ENCODE assay signal across 11 cellular contexts in the genomic region with DNA sequence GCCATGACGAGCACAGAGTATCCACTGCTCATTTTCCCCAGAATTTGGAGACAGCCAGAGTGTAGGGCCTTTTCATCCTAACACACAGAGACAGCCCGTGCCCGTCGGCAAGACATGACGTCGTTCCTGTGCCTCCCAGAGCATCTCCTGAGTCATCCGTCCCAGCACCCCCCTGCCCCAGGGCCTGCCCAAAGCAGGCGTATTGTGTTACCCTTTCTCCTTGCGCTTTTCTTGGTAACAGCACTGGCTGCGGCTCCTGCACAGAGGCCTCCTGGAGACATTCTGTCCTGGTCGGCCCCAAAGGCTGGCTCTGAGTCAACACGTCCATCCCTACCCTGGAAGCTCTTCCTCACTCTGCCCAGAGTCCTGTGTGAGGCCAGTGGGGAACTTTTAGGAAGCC.
A peak's percentile ranks its signal among the peaks of the same experiment; 100 is the strongest.
DNase-seq lines count a peak whose midpoint lies in the region; ATAC-seq, FAIRE-seq and TF ChIP-seq lines count a peak whose summit lies in the region.
"Had no signal": no experiment of that assay in that cellular context is flagged by ENCODE, and none has a peak within 500 bp of the region (broad histone marks: within the 10 kb centered on the region; RNA-seq: fewer than 3 reads in every experiment).

No MANE protein-coding gene starts in this region.

- H3K4me3 ChIP-seq in stomach smooth muscle (ENCODE audit: low read length in 2 of 2) = no peak overlapping the region
- no peak overlapping the region for H3K4me3 ChIP-seq in small intestine (ENCODE audit: low read depth in 1 of 2, low read length in 2 of 2)
- H3K4me3 ChIP-seq in MM.1S (ENCODE audit: low read length) = no peak overlapping the region

- H4K20me1 ChIP-seq in MM.1S (ENCODE audit: insufficient read depth, low read length) = no peaks in the 10 kb centered on the region

- H3K36me3 ChIP-seq in stomach smooth muscle (ENCODE audit: control insufficient read depth in 2 of 2, insufficient read depth in 2 of 2, low read length in 2 of 2) = no peaks in the 10 kb centered on the region
- no peaks in the 10 kb centered on the region for H3K36me3 ChIP-seq in small intestine (ENCODE audit: control insufficient read depth in 2 of 2, insufficient read depth in 2 of 2, low read length in 2 of 2)
- H3K36me3 ChIP-seq in MM.1S (replicated peaks; ENCODE audit: insufficient read depth, low read length) = no peaks in the 10 kb centered on the region

- DNase-seq in HS-5 (ENCODE audit: low read depth) (peak; percentile 15), astrocyte of the hippocampus (ENCODE audit: low read depth, low spot score) (peak; percentile 84), islet precursor cell (peak; percentile 97), small intestine (no peak), DMS 273 (lab: John Stamatoyannopoulos, UW; ENCODE audit: unreplicated experiment) (no peak), MM.1S (no peak)
- DNase-seq: Kasumi-1 had no signal

- no peak for TF ChIP-seq CTCF in MM.1S (IDR thresholded peaks at IDR 0.05; ENCODE audit: low read length)

- H3K4me1 ChIP-seq in stomach smooth muscle (ENCODE audit: control insufficient read depth, insufficient read depth, low read length) = peaks cover 56% of the 10 kb centered on the region
- no peaks in the 10 kb centered on the region for H3K4me1 ChIP-seq in small intestine (ENCODE audit: control insufficient read depth in 2 of 2, insufficient read depth in 1 of 2, low read depth in 1 of 2, low read length in 1 of 2)
- no peaks in the 10 kb centered on the region for H3K4me1 ChIP-seq in MM.1S (ENCODE audit: low read length)

- no peaks in the 10 kb centered on the region for H3F3A ChIP-seq in MM.1S (ENCODE audit: insufficient read depth, low read length)

- peak overlapping the region; percentile 75 to 80 for H3K9ac ChIP-seq in stomach smooth muscle (ENCODE audit: low read length in 2 of 2)
- H3K9ac ChIP-seq in MM.1S (ENCODE audit: low read length) = no peak overlapping the region

- FAIRE-seq in small intestine (lab: Jason Lieb, UNC) = no peak

- H3K9me3 ChIP-seq in stomach smooth muscle (ENCODE audit: control insufficient read depth in 2 of 2, low read length in 2 of 2) (peaks cover 0 to 6% of the 10 kb centered on the region in 2 donors), small intestine (ENCODE audit: control insufficient read depth, low read depth) (no peaks in the 10 kb centered on the region), MM.1S (replicated peaks; ENCODE audit: insufficient read depth, low read length) (no peaks in the 10 kb centered on the region)

- H3K79me2 ChIP-seq in MM.1S (ENCODE audit: low read length) = no peaks in the 10 kb centered on the region

- ATAC-seq in GM18858 (IDR thresholded peaks at IDR 0.05; ENCODE audit: unreplicated experiment) = no peak
- ATAC-seq: activated CD4-positive, CD25-positive, alpha-beta regulatory T cell treated with anti-CD3 and anti-CD28 coated beads, Interleukin-2, amount 50 U/mL, for 24 hours had no signal

- H3K27me3 ChIP-seq in stomach smooth muscle (ENCODE audit: control insufficient read depth in 1 of 2, insufficient read depth in 2 of 2, low read length in 2 of 2) (no peaks in the 10 kb centered on the region), small intestine (ENCODE audit: control insufficient read depth in 2 of 2, insufficient read depth in 2 of 2, low read length in 2 of 2) (peaks cover 0 to 3% of the 10 kb centered on the region in 2 donors), MM.1S (replicated peaks; ENCODE audit: insufficient read depth, low read length) (no peaks in the 10 kb centered on the region)

- H3K27ac ChIP-seq in stomach smooth muscle (ENCODE audit: low read length) = peak overlapping the region; percentile 97
- no peak overlapping the region for H3K27ac ChIP-seq in small intestine (ENCODE audit: low read depth in 1 of 2, low read length in 1 of 2)
- H3K27ac ChIP-seq in MM.1S (ENCODE audit: low read length) = no peak overlapping the region
- H3K27ac ChIP-seq: epithelial cell of prostate had no signal

- no peak overlapping the region for H3K4me2 ChIP-seq in MM.1S (ENCODE audit: low read depth, low read length)

- 77 to 80% (median 78%) methylated on average over 12 of the region's 12 CpGs for WGBS in small intestine, 3 donors

- no peaks in the 10 kb centered on the region for H3K9me2 ChIP-seq in MM.1S (replicated peaks; ENCODE audit: insufficient read depth, low read length)

- no peak overlapping the region for H2AFZ ChIP-seq in MM.1S (ENCODE audit: low read length)

Comparison
In these comparisons a context has a peak if more than half of its experiments do, and no peak if none do; other contexts are left out.
1. DNase-seq: peak in HS-5 (single experiment), astrocyte of the hippocampus (single experiment) and islet precursor cell (single experiment); none in small intestine (single experiment), DMS 273 (single experiment) and MM.1S (single experiment).